ENCODE assay signal across 1 cellular context in the genomic region with DNA sequence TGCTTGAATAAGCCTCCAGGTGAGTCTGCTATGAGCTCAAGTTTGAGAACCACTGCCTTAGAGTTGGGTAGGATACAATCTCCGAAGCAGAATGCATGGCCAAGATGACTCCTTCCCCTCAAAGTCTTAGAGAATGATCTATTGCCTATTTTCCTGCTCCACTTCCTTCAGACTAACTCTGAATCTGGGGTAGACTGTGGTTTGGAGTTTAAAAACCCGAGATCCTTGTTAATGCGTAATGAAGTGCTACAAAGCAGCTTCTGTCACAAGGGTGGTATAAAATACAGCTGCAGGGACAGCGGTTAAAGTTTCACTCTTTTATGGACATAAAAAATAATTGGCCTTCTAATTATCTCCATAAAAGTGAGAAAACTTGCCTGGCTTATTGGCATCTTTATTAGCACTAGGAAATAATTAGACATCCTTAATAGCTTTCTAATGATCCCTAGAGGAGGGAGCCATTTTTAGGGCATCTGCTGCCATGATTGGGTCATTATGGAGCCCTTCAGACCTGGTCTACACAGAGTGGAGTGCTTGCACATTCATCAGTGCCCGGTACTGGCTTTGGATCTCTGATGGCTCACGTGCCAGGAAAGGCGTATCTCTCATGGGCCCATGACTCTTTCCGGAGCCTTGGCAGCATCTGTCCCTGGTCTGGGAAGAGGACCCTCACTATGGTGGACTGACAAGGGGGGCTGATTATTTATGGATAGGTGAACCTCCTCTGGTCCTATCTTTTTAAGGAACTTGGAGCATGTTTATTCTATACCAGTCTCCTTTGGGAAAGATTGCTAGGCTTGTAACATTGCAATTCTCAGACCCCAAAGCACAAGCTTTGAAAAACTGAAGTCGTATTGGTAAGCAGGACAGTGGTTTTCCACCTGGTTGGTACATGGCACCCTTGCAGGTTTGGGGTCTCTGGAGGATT.
TF ChIP-seq lines count a peak whose summit lies in the region.

No MANE protein-coding gene starts in this region.

TF ChIP-seq in IMR-90, 13 proteins besides CTCF, POLR2A, EP300 and RAD21:
- no peak for TF ChIP-seq FOS (IDR thresholded peaks at IDR 0.05; ENCODE audit: low read depth, low read length)
- no peak for TF ChIP-seq RCOR1 (IDR thresholded peaks at IDR 0.05; ENCODE audit: insufficient replicate concordance, low read length)
- no peak for TF ChIP-seq BHLHE40 (IDR thresholded peaks at IDR 0.05; ENCODE audit: low read depth, low read length)
- TF ChIP-seq, protein P1, sequence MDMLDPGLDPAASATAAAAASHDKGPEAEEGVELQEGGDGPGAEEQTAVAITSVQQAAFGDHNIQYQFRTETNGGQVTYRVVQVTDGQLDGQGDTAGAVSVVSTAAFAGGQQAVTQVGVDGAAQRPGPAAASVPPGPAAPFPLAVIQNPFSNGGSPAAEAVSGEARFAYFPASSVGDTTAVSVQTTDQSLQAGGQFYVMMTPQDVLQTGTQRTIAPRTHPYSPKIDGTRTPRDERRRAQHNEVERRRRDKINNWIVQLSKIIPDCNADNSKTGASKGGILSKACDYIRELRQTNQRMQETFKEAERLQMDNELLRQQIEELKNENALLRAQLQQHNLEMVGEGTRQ (IDR thresholded peaks at IDR 0.05; ENCODE audit: low read depth, low read length), result no peak
- TF ChIP-seq RFX5 (IDR thresholded peaks at IDR 0.05; ENCODE audit: low read depth, low read length), result no peak
- no peak for TF ChIP-seq NFE2L2 (IDR thresholded peaks at IDR 0.05; ENCODE audit: low read depth, low read length)
- TF ChIP-seq, protein P2, sequence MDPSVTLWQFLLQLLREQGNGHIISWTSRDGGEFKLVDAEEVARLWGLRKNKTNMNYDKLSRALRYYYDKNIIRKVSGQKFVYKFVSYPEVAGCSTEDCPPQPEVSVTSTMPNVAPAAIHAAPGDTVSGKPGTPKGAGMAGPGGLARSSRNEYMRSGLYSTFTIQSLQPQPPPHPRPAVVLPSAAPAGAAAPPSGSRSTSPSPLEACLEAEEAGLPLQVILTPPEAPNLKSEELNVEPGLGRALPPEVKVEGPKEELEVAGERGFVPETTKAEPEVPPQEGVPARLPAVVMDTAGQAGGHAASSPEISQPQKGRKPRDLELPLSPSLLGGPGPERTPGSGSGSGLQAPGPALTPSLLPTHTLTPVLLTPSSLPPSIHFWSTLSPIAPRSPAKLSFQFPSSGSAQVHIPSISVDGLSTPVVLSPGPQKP (IDR thresholded peaks at IDR 0.05; ENCODE audit: borderline replicate concordance, low read depth, low read length), result no peak
- TF ChIP-seq SMC3 (IDR thresholded peaks at IDR 0.05; ENCODE audit: low read depth, low read length), result no peak
- TF ChIP-seq CHD1 (IDR thresholded peaks at IDR 0.05; ENCODE audit: low read depth, low read length), result no peak
- TF ChIP-seq MAZ (IDR thresholded peaks at IDR 0.05; ENCODE audit: borderline replicate concordance, low read depth, low read length), result no peak
- TF ChIP-seq MXI1 (IDR thresholded peaks at IDR 0.05; ENCODE audit: borderline replicate concordance, low read depth, low read length), result no peak
TF ChIP-seq in IMR-90: peak in this region for 0.
